ENCODE assay signal across 20 cellular contexts in genomic region chr7:137655804-137656203, GRCh38.
DNase-seq lines count a peak whose midpoint lies in the region; ATAC-seq, FAIRE-seq and TF ChIP-seq lines count a peak whose summit lies in the region.
"Had no signal": no experiment of that assay in that cellular context is flagged by ENCODE, and none has a peak within 500 bp of the region (broad histone marks: within the 10 kb centered on the region; RNA-seq: fewer than 3 reads in every experiment).

No MANE protein-coding gene starts in this region.

- H2BK15ac ChIP-seq in neuronal stem cell (ENCODE audit: low read length): no peak overlapping the region

- FAIRE-seq in astrocyte (lab: Jason Lieb, UNC): no peak
- FAIRE-seq: small intestine had no signal

- H3K36me3 Mint-ChIP-seq in astrocyte (ENCODE audit: low read depth, unreplicated experiment): peaks cover 2% of the 10 kb centered on the region
- H3K36me3 Mint-ChIP-seq: mesothelial cell of epicardium, naive B cell had no signal

- H3K27me3 Mint-ChIP-seq in astrocyte (ENCODE audit: low read depth, unreplicated experiment): no peaks in the 10 kb centered on the region

- no peaks in the 10 kb centered on the region for H4K20me1 ChIP-seq in astrocyte (ENCODE audit: insufficient read depth, low read length)
- H4K20me1 ChIP-seq: BLaER1 treated with 17β-estradiol and CSF1 and Interleukin-3, amounts not matched to agents 10 nM and 100 nM had no signal

- H3K9ac ChIP-seq in astrocyte (ENCODE audit: low read length): peak overlapping the region; percentile 57
- peak overlapping the region; percentile 60 for H3K9ac ChIP-seq in neuronal stem cell (ENCODE audit: low read depth, low read length, poor library complexity)
- H3K9ac ChIP-seq: BLaER1 treated with 17β-estradiol and CSF1 and Interleukin-3, amounts not matched to agents 10 nM and 100 nM had no signal

- no peaks in the 10 kb centered on the region for H3K79me2 ChIP-seq in astrocyte (ENCODE audit: insufficient read depth, low read length)

- ATAC-seq in GM18867 (IDR thresholded peaks at IDR 0.05; ENCODE audit: unreplicated experiment) (peak; percentile 8), HG02798 (IDR thresholded peaks at IDR 0.05; ENCODE audit: poor library complexity, unreplicated experiment) (peak; percentile 6), HG03095 (IDR thresholded peaks at IDR 0.05; ENCODE audit: unreplicated experiment) (no peak)
- ATAC-seq: activated CD4-positive, CD25-positive, alpha-beta regulatory T cell treated with anti-CD3 and anti-CD28 coated beads, Interleukin-2, amount 50 U/mL, for 24 hours had no signal

- no peak overlapping the region for H3K27ac Mint-ChIP-seq in astrocyte (ENCODE audit: unreplicated experiment)
- H3K27ac Mint-ChIP-seq: activated naive CD8-positive, alpha-beta T cell treated with anti-CD3 and anti-CD28 coated beads, Interleukin-2, amount 50 U/mL, for 24 hours; activated T-cell treated with anti-CD3 and anti-CD28 coated beads, Interleukin-2, amount 50 U/mL, for 72 hours; effector memory CD8-positive, alpha-beta T cell; mesothelial cell of epicardium; naive B cell had no signal

- H3K4me1 ChIP-seq in astrocyte (ENCODE audit: insufficient read depth, low read length) (peaks cover 13% of the 10 kb centered on the region), neuronal stem cell (ENCODE audit: control insufficient read depth in 2 of 2, insufficient read depth in 1 of 2, low read depth in 1 of 2, low read length in 2 of 2) (peaks cover 6 to 23% of the 10 kb centered on the region in 2 donors)

- H3K9me3 ChIP-seq in astrocyte (ENCODE audit: insufficient read depth, low read depth, low read length) (no peaks in the 10 kb centered on the region), neuronal stem cell (replicated peaks in 1 of 2; ENCODE audit: control insufficient read depth in 2 of 2, insufficient read depth in 1 of 2, low read depth in 1 of 2, low read length in 2 of 2) (no peaks in the 10 kb centered on the region)
- H3K9me3 ChIP-seq: BLaER1 treated with 17β-estradiol and CSF1 and Interleukin-3, amounts not matched to agents 10 nM and 100 nM; left lung; suprapubic skin had no signal

- H3K79me1 ChIP-seq in neuronal stem cell (ENCODE audit: low read depth, low read length): no peaks in the 10 kb centered on the region

- H2BK12ac ChIP-seq in neuronal stem cell (ENCODE audit: low read length): no peak overlapping the region

- no peaks in the 10 kb centered on the region for H3K9me3 Mint-ChIP-seq in astrocyte (ENCODE audit: unreplicated experiment)
- H3K9me3 Mint-ChIP-seq: activated naive CD8-positive, alpha-beta T cell treated with anti-CD3 and anti-CD28 coated beads, Interleukin-2, amount 50 U/mL, for 24 hours; activated T-cell treated with anti-CD3 and anti-CD28 coated beads, Interleukin-2, amount 50 U/mL, for 72 hours; effector memory CD8-positive, alpha-beta T cell; mesothelial cell of epicardium; naive B cell had no signal

- H2AK5ac ChIP-seq in neuronal stem cell (ENCODE audit: low read depth, low read length): no peak overlapping the region

- H3K23ac ChIP-seq in neuronal stem cell (ENCODE audit: low read depth, low read length, poor library complexity): peak overlapping the region; percentile 21

- no peak overlapping the region for H4K91ac ChIP-seq in neuronal stem cell (ENCODE audit: low read depth, low read length, poor library complexity)

- no peak for DNase-seq in astrocyte (ENCODE audit: low read depth)
- DNase-seq in neuronal stem cell (ENCODE audit: low spot score): no peak
- no peak for DNase-seq in NCI-H2029 treated with DMSO at 0.1 percent for 48 hours (lab: John Stamatoyannopoulos, UW)
- DNase-seq in NCI-H2227 treated with DMSO at 0.1 percent for 48 hours (lab: John Stamatoyannopoulos, UW): no peak
- DNase-seq in activated effector memory CD4-positive, alpha-beta T cell treated with Interleukin-2 at 50 U/mL for 16 hours: no peak
- DNase-seq: NCI-H510A had no signal

- WGBS in neuronal stem cell (ENCODE audit: extremely low coverage in 2 of 2, insufficient read length in 2 of 2, insufficient replicate concordance in 1 of 2), 2 donors: no CpG with 5 or more reads among the region's 6 CpGs

- no peak for TF ChIP-seq CTCF in astrocyte (IDR thresholded peaks at IDR 0.05; ENCODE audit: insufficient read depth, low read depth, low read length)

- H2AFZ ChIP-seq in astrocyte (ENCODE audit: low read depth, low read length) (no peak overlapping the region), neuronal stem cell (ENCODE audit: low read length) (peak overlapping the region; percentile 73)

- no peak overlapping the region for H2BK120ac ChIP-seq in neuronal stem cell (ENCODE audit: low read depth, low read length)

- no peak overlapping the region for H3K4me3 ChIP-seq in astrocyte (ENCODE audit: insufficient read depth, low read depth, low read length)
- no peak overlapping the region for H3K4me3 ChIP-seq in neuronal stem cell (ENCODE audit: low read length in 2 of 2)
- H3K4me3 ChIP-seq: BLaER1 treated with 17β-estradiol and CSF1 and Interleukin-3, amounts not matched to agents 10 nM and 100 nM; left lung; suprapubic skin had no signal

- no peak overlapping the region for H2BK5ac ChIP-seq in neuronal stem cell (ENCODE audit: low read length)

- H3K27ac ChIP-seq in astrocyte (ENCODE audit: low read depth, low read length) (peak overlapping the region; percentile 33), neuronal stem cell (replicated peaks; ENCODE audit: low read length) (no peak overlapping the region)
- H3K27ac ChIP-seq: left lung, RWPE1, suprapubic skin had no signal

- no peak overlapping the region for H4K8ac ChIP-seq in neuronal stem cell (ENCODE audit: low read depth, low read length)

- H3K4me2 ChIP-seq in astrocyte (ENCODE audit: low read length) (peak overlapping the region; percentile 47), neuronal stem cell (ENCODE audit: insufficient read depth, low read length, poor library complexity, severe bottlenecking) (no peak overlapping the region)

- peak overlapping the region; percentile 42 for H3K18ac ChIP-seq in neuronal stem cell (ENCODE audit: low read length)

- H3K4me3 Mint-ChIP-seq in astrocyte (ENCODE audit: unreplicated experiment): no peak overlapping the region
- H3K4me3 Mint-ChIP-seq: activated naive CD8-positive, alpha-beta T cell treated with anti-CD3 and anti-CD28 coated beads, Interleukin-2, amount 50 U/mL, for 24 hours; activated T-cell treated with anti-CD3 and anti-CD28 coated beads, Interleukin-2, amount 50 U/mL, for 72 hours; effector memory CD8-positive, alpha-beta T cell; mesothelial cell of epicardium; naive B cell had no signal

- no peaks in the 10 kb centered on the region for H3K27me3 ChIP-seq in astrocyte (ENCODE audit: insufficient read depth, low read length)
- H3K27me3 ChIP-seq in neuronal stem cell (ENCODE audit: control insufficient read depth in 3 of 3, insufficient read depth in 3 of 3, low read depth in 1 of 3, low read length in 3 of 3): no peaks in the 10 kb centered on the region
- H3K27me3 ChIP-seq: BLaER1 treated with 17β-estradiol and CSF1 and Interleukin-3, amounts not matched to agents 10 nM and 100 nM; left lung; suprapubic skin had no signal

- H3K4ac ChIP-seq in neuronal stem cell (ENCODE audit: low read length): no peak overlapping the region

- no peak overlapping the region for H3K14ac ChIP-seq in neuronal stem cell (ENCODE audit: low read length)

- H3K36me3 ChIP-seq in astrocyte (ENCODE audit: insufficient read depth, low read length) (no peaks in the 10 kb centered on the region), neuronal stem cell (replicated peaks in 1 of 2; ENCODE audit: control insufficient read depth in 2 of 2, insufficient read depth in 2 of 2, low read length in 2 of 2) (no peaks in the 10 kb centered on the region)
- H3K36me3 ChIP-seq: BLaER1 treated with 17β-estradiol and CSF1 and Interleukin-3, amounts not matched to agents 10 nM and 100 nM; left lung; suprapubic skin had no signal

- peaks cover 13% of the 10 kb centered on the region for H3K4me1 Mint-ChIP-seq in astrocyte (ENCODE audit: low read depth, unreplicated experiment)
- H3K4me1 Mint-ChIP-seq: activated naive CD8-positive, alpha-beta T cell treated with anti-CD3 and anti-CD28 coated beads, Interleukin-2, amount 50 U/mL, for 24 hours; naive B cell had no signal
